In genomic region chr11:59822989-59823566, GRCh38 we compare ENCODE assay signal across 8 cellular contexts. TPM values are rescaled to one million over a fixed set of nuclear protein-coding genes. Genes with fewer than 3 reads are reported as not detected.
DNase-seq lines count a peak whose midpoint lies in the region; ATAC-seq and TF ChIP-seq lines count a peak whose summit lies in the region.

No MANE protein-coding gene starts in this region.

- no peak for DNase-seq in activated T-cell treated with anti-CD3 and anti-CD28 coated beads, Interleukin-2, amount 50 U/mL, for 4 hours
- DNase-seq in activated T-cell treated with anti-CD3 and anti-CD28 coated beads, Interleukin-2, amount 50 U/mL, for 1 hour: no peak
- DNase-seq in HT1080 (ENCODE audit: low read depth) (peak; percentile 70), OCI-LY7 (ENCODE audit: low spot score) (peak; percentile 84), breast epithelium (ENCODE audit: low spot score in 2 of 2) (no peak), left colon (peak; percentile 25 to 33), type B pancreatic cell (ENCODE audit: extremely low spot score, unreplicated experiment) (no peak)

- H3K36me3 ChIP-seq in OCI-LY7 (ENCODE audit: insufficient read depth, low read length) (no peaks in the 10 kb centered on the region; the same call in 1 of the 2 replicates), breast epithelium (no peaks in the 10 kb centered on the region)

- no TSS peak for BruUV-seq in OCI-LY7 (replicated peaks; lab: Mats Ljungman, UMichigan)

- no peaks in the 10 kb centered on the region for H3K9me2 ChIP-seq in OCI-LY7 (ENCODE audit: insufficient read depth, low read length)

- H3K4me1 Mint-ChIP-seq in activated T-cell treated with anti-CD3 and anti-CD28 coated beads, Interleukin-2, amount 50 U/mL, for 4 hours (ENCODE audit: low read depth): peaks cover 6% of the 10 kb centered on the region
- peaks cover 4% of the 10 kb centered on the region for H3K4me1 Mint-ChIP-seq in type B pancreatic cell (ENCODE audit: unreplicated experiment)

- peak overlapping the region; percentile 54; the same call in 1 of the 2 replicates for H2AFZ ChIP-seq in OCI-LY7 (ENCODE audit: low read length)

- H3K27ac Mint-ChIP-seq in type B pancreatic cell: no peak overlapping the region

- H3K4me3 ChIP-seq in OCI-LY7 (ENCODE audit: low read depth, low read length, poor library complexity, severe bottlenecking) (peak overlapping the region; percentile 37), breast epithelium (no peak overlapping the region)

- no peak for TF ChIP-seq POLR2A in breast epithelium (IDR thresholded peaks at IDR 0.05)

- H3K27me3 Mint-ChIP-seq in activated T-cell treated with anti-CD3 and anti-CD28 coated beads, Interleukin-2, amount 50 U/mL, for 4 hours (ENCODE audit: low read depth): no peaks in the 10 kb centered on the region
- peaks cover 3% of the 10 kb centered on the region for H3K27me3 Mint-ChIP-seq in type B pancreatic cell

- no peaks in the 10 kb centered on the region for H3K9me3 Mint-ChIP-seq in activated T-cell treated with anti-CD3 and anti-CD28 coated beads, Interleukin-2, amount 50 U/mL, for 4 hours
- no peaks in the 10 kb centered on the region for H3K9me3 Mint-ChIP-seq in type B pancreatic cell

- H3K79me2 ChIP-seq in OCI-LY7 (ENCODE audit: insufficient read depth, low read depth, low read length): peaks cover 9% of the 10 kb centered on the region; the same call in 1 of the 2 replicates

- intact Hi-C loops in OCI-LY7 (cut with micrococcal nuclease; ENCODE audit: unreplicated experiment) (loop anchor here (2.0 to 5.0 kb wide), 3 partner anchors 96 to 369 kb away; no protein-coding TSS in a partner anchor), breast epithelium (cut with DNase I; ENCODE audit: low total_unique reads) (no loop called here), left colon (cut with DNase I, micrococcal nuclease) (no loop called here)

- H3K27ac ChIP-seq in OCI-LY7 (ENCODE audit: low read depth, low read length, poor library complexity, severe bottlenecking) (peak overlapping the region; percentile 57), breast epithelium (no peak overlapping the region)

- no peaks in the 10 kb centered on the region for H3K27me3 ChIP-seq in breast epithelium

- H3K4me1 ChIP-seq in OCI-LY7 (ENCODE audit: insufficient read depth, low read length, poor library complexity, severe bottlenecking) (peaks cover 51% of the 10 kb centered on the region), breast epithelium (no peaks in the 10 kb centered on the region)

- H3K9me3 ChIP-seq in OCI-LY7 (ENCODE audit: low read length) (no peaks in the 10 kb centered on the region), breast epithelium (no peaks in the 10 kb centered on the region)

- CTCF ChIA-PET in OCI-LY7 (lab: Charles Lee; ENCODE audit: unreplicated experiment): interaction anchor here (0.6 kb wide), 1 partner anchor 290 kb away, joined by 3 read pairs; no protein-coding TSS in a partner anchor

- peak; percentile 85 for TF ChIP-seq CTCF in OCI-LY7 (conservative IDR thresholded peaks at IDR 0.05; ENCODE audit: low read length)
- peak in 2 of 3 donors; percentile 53 to 62 for TF ChIP-seq CTCF in breast epithelium (IDR thresholded peaks at IDR 0.05)
- peak; percentile 82 for TF ChIP-seq CTCF in type B pancreatic cell (conservative IDR thresholded peaks at IDR 0.05)

- peak; percentile 61 to 75 for ATAC-seq in activated T-cell treated with anti-CD3 and anti-CD28 coated beads, Interleukin-2, amount 50 U/mL, for 4 hours
- ATAC-seq in GM21529 (IDR thresholded peaks at IDR 0.05; ENCODE audit: unreplicated experiment) (peak; percentile 97), left colon (peak; percentile 96)

- no peaks in the 10 kb centered on the region for H3K36me3 Mint-ChIP-seq in activated T-cell treated with anti-CD3 and anti-CD28 coated beads, Interleukin-2, amount 50 U/mL, for 4 hours (ENCODE audit: insufficient read depth)
- H3K36me3 Mint-ChIP-seq in type B pancreatic cell: no peaks in the 10 kb centered on the region

- POLR2A ChIA-PET in OCI-LY7 (lab: Charles Lee): interaction anchor here (1.2 kb wide), 1 partner anchor 68 kb away, joined by 4 read pairs; the partner anchor contains the start of gene STX3

- no peak overlapping the region for H3K4me3 Mint-ChIP-seq in activated T-cell treated with anti-CD3 and anti-CD28 coated beads, Interleukin-2, amount 50 U/mL, for 4 hours
- no peak overlapping the region for H3K4me3 Mint-ChIP-seq in type B pancreatic cell

- H4K20me1 ChIP-seq in OCI-LY7 (ENCODE audit: insufficient read depth, low read length): no peaks in the 10 kb centered on the region

- peak overlapping the region; percentile 62 for H3K4me2 ChIP-seq in OCI-LY7 (ENCODE audit: low read length)

RNA-seq across cellular contexts. Expression of gene MRPL16, which starts 12.5 kb away (rescaled TPM):
- 10 to 100 TPM; 80.3 to 89.6 (median 81.2) TPM for total RNA-seq in activated T-cell treated with anti-CD3 and anti-CD28 coated beads, Interleukin-2, amount 50 U/mL, for 4 hours
- 91.6 and 95.7 TPM in 2 replicates for total RNA-seq in HT1080 (2014; rRNA removed; shearing (Covaris generic))
- 67.3 and 69.3 TPM in 2 replicates for polyA plus RNA-seq in HT1080 (2015; cell fraction: cytosol; rRNA removed)
- polyA plus RNA-seq in HT1080 (2015; cell fraction: nucleus; rRNA removed): 51.6 and 55.5 TPM in 2 replicates
- total RNA-seq in OCI-LY7 (2014; rRNA removed; shearing (Covaris generic)): 133 and 159 TPM in 2 replicates
- total RNA-seq in OCI-LY7 (2022) (87.5 and 92.2 TPM in 2 replicates), breast epithelium (10 to 100 TPM; 36.3 to 41.4 (median 37.4) TPM), left colon (10 to 100 TPM; 48.5 to 52.3 TPM), type B pancreatic cell (ENCODE audit: low replicate concordance) (46.2 and 67.1 TPM in 2 replicates)

RNA-seq across cellular contexts. Expression of gene CBLIF, which starts 22.2 kb away (rescaled TPM):
- total RNA-seq in activated T-cell treated with anti-CD3 and anti-CD28 coated beads, Interleukin-2, amount 50 U/mL, for 4 hours: not detected
- not detected in 2 replicates for total RNA-seq in HT1080 (2014; rRNA removed; shearing (Covaris generic))
- not detected in 2 replicates for polyA plus RNA-seq in HT1080 (2015; cell fraction: cytosol; rRNA removed)
- polyA plus RNA-seq in HT1080 (2015; cell fraction: nucleus; rRNA removed): not detected in 2 replicates
- total RNA-seq in OCI-LY7 (2014; rRNA removed; shearing (Covaris generic)): not detected in 2 replicates
- not detected in 2 replicates for total RNA-seq in OCI-LY7 (2022)
- not detected for total RNA-seq in breast epithelium
- total RNA-seq in left colon: under 1 TPM in 1 of 2 donors, not detected in 1; 0.31 TPM
- total RNA-seq in type B pancreatic cell (ENCODE audit: low replicate concordance): 11.2 and 54.6 TPM in 2 replicates

RNA-seq across cellular contexts. Expression of gene TCN1, which starts 43.2 kb away (rescaled TPM):
- total RNA-seq in activated T-cell treated with anti-CD3 and anti-CD28 coated beads, Interleukin-2, amount 50 U/mL, for 4 hours: not detected
- 0.30 and 4.1 TPM in 2 replicates for total RNA-seq in HT1080 (2014; rRNA removed; shearing (Covaris generic))
- 0.71 and 1.7 TPM in 2 replicates for polyA plus RNA-seq in HT1080 (2015; cell fraction: cytosol; rRNA removed)
- 1.8 and 3.2 TPM in 2 replicates for polyA plus RNA-seq in HT1080 (2015; cell fraction: nucleus; rRNA removed)
- total RNA-seq in OCI-LY7 (2014; rRNA removed; shearing (Covaris generic)): not detected in 2 replicates
- total RNA-seq in OCI-LY7 (2022) (not detected in 2 replicates), breast epithelium (100 to 1,000 TPM in 1 of 3 donors, 10 to 100 TPM in 1, not detected in 1; 45.6 to 112 TPM), left colon (not detected), type B pancreatic cell (ENCODE audit: low replicate concordance) (19.3 and 269 TPM in 2 replicates)

RNA-seq across cellular contexts. Expression of gene OOSP3, which starts 55.5 kb away (rescaled TPM):
- total RNA-seq in activated T-cell treated with anti-CD3 and anti-CD28 coated beads, Interleukin-2, amount 50 U/mL, for 4 hours: not detected
- 0.13 TPM in 1 of 2 replicates, not detected in the other for total RNA-seq in HT1080 (2014; rRNA removed; shearing (Covaris generic))
- polyA plus RNA-seq in HT1080 (2015; cell fraction: cytosol; rRNA removed): not detected in 2 replicates
- not detected in 2 replicates for polyA plus RNA-seq in HT1080 (2015; cell fraction: nucleus; rRNA removed)
- not detected in 2 replicates for total RNA-seq in OCI-LY7 (2014; rRNA removed; shearing (Covaris generic))
- total RNA-seq in OCI-LY7 (2022) (not detected in 2 replicates), breast epithelium (not detected), left colon (under 1 TPM in 1 of 2 donors, not detected in 1; 0.46 TPM), type B pancreatic cell (ENCODE audit: low replicate concordance) (not detected in 2 replicates)

Comparison
In these comparisons a context has a peak if more than half of its experiments do, and no peak if none do; other contexts are left out.
1. DNase-seq: peak in HT1080 (single experiment), OCI-LY7 (single experiment) and left colon (2 of 2); none in activated T-cell treated with anti-CD3 and anti-CD28 coated beads, Interleukin-2, amount 50 U/mL, for 4 hours (single experiment), activated T-cell treated with anti-CD3 and anti-CD28 coated beads, Interleukin-2, amount 50 U/mL, for 1 hour (single experiment), breast epithelium (0 of 2) and type B pancreatic cell (single experiment).
2. Peak in every context shown above with its lines, with median percentiles within 50 percentile points of each other: ATAC-seq and CTCF ChIP-seq.